Comparison of ENCODE assay signal across 1 cellular context in genomic region chr11:65476632-65477270, GRCh38.
A peak's percentile ranks its signal among the peaks of the same experiment; 100 is the strongest.
TF ChIP-seq lines count a peak whose summit lies in the region.

No MANE protein-coding gene starts in this region.

TF ChIP-seq in HepG2, 621 proteins besides CTCF, POLR2A, EP300 and RAD21 (continued from another document):
- TF ChIP-seq ZNF414 (CRISPR knock-in tag; IDR thresholded peaks at IDR 0.05) (0 out of 2 replicates have a peak, but pooled peaks have one; percentile 10), ZNF234 (CRISPR knock-in tag; conservative IDR thresholded peaks at IDR 0.05) (0 out of 2 replicates have a peak, but pooled peaks have one; percentile 15), ZNF766 (CRISPR knock-in tag; IDR thresholded peaks at IDR 0.05; ENCODE audit: borderline replicate concordance) (peak; percentile 9; the same call in 1 of the 2 replicates), GMEB2 (CRISPR knock-in tag; IDR thresholded peaks at IDR 0.05; ENCODE audit: low read depth) (no peak), ZFX (CRISPR knock-in tag; IDR thresholded peaks at IDR 0.05; ENCODE audit: low read depth) (peak; percentile 63), TEAD2 (CRISPR knock-in tag; IDR thresholded peaks at IDR 0.05) (0 out of 2 replicates have a peak, but pooled peaks have one; percentile 13), ZNF253 (CRISPR knock-in tag; IDR thresholded peaks at IDR 0.05; ENCODE audit: borderline replicate concordance) (peak; percentile 52; the same call in 1 of the 2 replicates), JUND (CRISPR knock-in tag; IDR thresholded peaks at IDR 0.05) (no peak), TCF7 (IDR thresholded peaks at IDR 0.05; ENCODE audit: low read depth) (no peak), HNRNPL (IDR thresholded peaks at IDR 0.05; ENCODE audit: low read depth, low read length) (peak; percentile 62), ZNF878 (CRISPR knock-in tag; IDR thresholded peaks at IDR 0.05) (0 out of 2 replicates have a peak, but pooled peaks have one; percentile 37), ZNF432 (CRISPR knock-in tag; IDR thresholded peaks at IDR 0.05; ENCODE audit: borderline replicate concordance) (no peak), ZC3H4 (CRISPR knock-in tag; IDR thresholded peaks at IDR 0.05; ENCODE audit: borderline replicate concordance) (peak; percentile 96), MEF2D (CRISPR knock-in tag; IDR thresholded peaks at IDR 0.05) (peak; percentile 7; the same call in 1 of the 2 replicates), ZFP37 (CRISPR knock-in tag; IDR thresholded peaks at IDR 0.05; ENCODE audit: borderline replicate concordance) (no peak), SNAI1 (CRISPR knock-in tag; IDR thresholded peaks at IDR 0.05; ENCODE audit: borderline replicate concordance) (0 out of 2 replicates have a peak, but pooled peaks have one; percentile 10), ZNF720 (CRISPR knock-in tag; IDR thresholded peaks at IDR 0.05) (no peak), SMAD3 (CRISPR knock-in tag; IDR thresholded peaks at IDR 0.05) (peak; percentile 28; the same call in 1 of the 2 replicates), SETDB1 (CRISPR knock-in tag; IDR thresholded peaks at IDR 0.05; ENCODE audit: borderline replicate concordance) (0 out of 2 replicates have a peak, but pooled peaks have one; percentile 32), SALL1 (CRISPR knock-in tag; IDR thresholded peaks at IDR 0.05) (no peak), SALL2 (CRISPR knock-in tag; IDR thresholded peaks at IDR 0.05) (peak; percentile 27; the same call in 1 of the 2 replicates), ZNF142 (CRISPR knock-in tag; IDR thresholded peaks at IDR 0.05) (no peak), ZNF296 (CRISPR knock-in tag; conservative IDR thresholded peaks at IDR 0.05) (0 out of 2 replicates have a peak, but pooled peaks have one; percentile 5), ONECUT2 (CRISPR knock-in tag; IDR thresholded peaks at IDR 0.05) (no peak), ZNF564 (CRISPR knock-in tag; IDR thresholded peaks at IDR 0.05) (peak; percentile 23; the same call in 1 of the 2 replicates), ZNF790 (CRISPR knock-in tag; IDR thresholded peaks at IDR 0.05; ENCODE audit: borderline replicate concordance) (peak; percentile 80; the same call in 1 of the 2 replicates), ZNF772 (CRISPR knock-in tag; IDR thresholded peaks at IDR 0.05) (peak; percentile 3; the same call in 1 of the 2 replicates)
- TF ChIP-seq, protein P1, sequence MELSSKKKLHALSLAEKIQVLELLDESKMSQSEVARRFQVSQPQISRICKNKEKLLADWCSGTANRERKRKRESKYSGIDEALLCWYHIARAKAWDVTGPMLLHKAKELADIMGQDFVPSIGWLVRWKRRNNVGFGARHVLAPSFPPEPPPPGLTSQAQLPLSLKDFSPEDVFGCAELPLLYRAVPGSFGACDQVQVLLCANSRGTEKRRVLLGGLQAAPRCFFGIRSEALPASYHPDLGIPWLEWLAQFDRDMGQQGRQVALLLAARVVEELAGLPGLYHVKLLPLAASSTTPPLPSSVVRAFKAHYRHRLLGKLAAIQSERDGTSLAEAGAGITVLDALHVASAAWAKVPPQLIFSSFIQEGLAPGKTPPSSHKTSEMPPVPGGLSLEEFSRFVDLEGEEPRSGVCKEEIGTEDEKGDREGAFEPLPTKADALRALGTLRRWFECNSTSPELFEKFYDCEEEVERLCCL (CRISPR knock-in tag; IDR thresholded peaks at IDR 0.05; ENCODE audit: borderline replicate concordance), result peak; percentile 49; the same call in 1 of the 2 replicates
- TF ChIP-seq, protein P2, sequence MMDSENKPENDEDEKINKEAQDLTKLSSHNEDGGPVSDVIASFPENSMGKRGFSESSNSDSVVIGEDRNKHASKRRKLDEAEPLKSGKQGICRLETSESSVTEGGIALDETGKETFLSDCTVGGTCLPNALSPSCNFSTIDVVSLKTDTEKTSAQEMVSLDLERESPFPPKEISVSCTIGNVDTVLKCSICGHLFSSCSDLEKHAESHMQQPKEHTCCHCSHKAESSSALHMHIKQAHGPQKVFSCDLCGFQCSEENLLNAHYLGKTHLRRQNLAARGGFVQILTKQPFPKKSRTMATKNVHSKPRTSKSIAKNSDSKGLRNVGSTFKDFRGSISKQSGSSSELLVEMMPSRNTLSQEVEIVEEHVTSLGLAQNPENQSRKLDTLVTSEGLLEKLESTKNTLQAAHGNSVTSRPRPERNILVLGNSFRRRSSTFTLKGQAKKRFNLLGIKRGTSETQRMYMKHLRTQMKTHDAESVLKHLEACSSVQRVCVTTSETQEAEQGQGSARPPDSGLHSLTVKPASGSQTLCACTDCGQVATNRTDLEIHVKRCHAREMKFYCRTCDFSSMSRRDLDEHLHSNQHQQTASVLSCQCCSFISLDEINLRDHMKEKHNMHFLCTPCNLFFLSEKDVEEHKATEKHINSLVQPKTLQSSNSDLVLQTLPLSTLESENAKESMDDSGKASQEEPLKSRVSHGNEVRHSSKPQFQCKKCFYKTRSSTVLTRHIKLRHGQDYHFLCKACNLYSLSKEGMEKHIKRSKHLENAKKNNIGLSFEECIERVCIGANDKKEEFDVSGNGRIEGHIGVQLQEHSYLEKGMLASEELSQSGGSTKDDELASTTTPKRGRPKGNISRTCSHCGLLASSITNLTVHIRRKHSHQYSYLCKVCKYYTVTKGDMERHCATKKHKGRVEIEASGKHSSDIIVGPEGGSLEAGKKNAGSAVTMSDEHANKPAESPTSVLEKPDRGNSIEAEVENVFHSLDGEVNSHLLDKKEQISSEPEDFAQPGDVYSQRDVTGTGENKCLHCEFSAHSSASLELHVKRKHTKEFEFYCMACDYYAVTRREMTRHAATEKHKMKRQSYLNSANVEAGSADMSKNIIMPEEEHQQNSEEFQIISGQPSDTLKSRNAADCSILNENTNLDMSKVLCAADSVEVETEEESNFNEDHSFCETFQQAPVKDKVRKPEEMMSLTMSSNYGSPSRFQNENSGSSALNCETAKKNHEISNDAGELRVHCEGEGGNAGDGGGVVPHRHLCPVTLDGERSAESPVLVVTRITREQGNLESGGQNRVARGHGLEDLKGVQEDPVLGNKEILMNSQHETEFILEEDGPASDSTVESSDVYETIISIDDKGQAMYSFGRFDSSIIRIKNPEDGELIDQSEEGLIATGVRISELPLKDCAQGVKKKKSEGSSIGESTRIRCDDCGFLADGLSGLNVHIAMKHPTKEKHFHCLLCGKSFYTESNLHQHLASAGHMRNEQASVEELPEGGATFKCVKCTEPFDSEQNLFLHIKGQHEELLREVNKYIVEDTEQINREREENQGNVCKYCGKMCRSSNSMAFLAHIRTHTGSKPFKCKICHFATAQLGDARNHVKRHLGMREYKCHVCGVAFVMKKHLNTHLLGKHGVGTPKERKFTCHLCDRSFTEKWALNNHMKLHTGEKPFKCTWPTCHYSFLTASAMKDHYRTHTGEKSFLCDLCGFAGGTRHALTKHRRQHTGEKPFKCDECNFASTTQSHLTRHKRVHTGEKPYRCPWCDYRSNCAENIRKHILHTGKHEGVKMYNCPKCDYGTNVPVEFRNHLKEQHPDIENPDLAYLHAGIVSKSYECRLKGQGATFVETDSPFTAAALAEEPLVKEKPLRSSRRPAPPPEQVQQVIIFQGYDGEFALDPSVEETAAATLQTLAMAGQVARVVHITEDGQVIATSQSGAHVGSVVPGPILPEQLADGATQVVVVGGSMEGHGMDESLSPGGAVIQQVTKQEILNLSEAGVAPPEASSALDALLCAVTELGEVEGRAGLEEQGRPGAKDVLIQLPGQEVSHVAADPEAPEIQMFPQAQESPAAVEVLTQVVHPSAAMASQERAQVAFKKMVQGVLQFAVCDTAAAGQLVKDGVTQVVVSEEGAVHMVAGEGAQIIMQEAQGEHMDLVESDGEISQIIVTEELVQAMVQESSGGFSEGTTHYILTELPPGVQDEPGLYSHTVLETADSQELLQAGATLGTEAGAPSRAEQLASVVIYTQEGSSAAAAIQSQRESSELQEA (CRISPR knock-in tag; IDR thresholded peaks at IDR 0.05; ENCODE audit: not compliant biosample characterization), result peak; percentile 5
- TF ChIP-seq, protein P3, sequence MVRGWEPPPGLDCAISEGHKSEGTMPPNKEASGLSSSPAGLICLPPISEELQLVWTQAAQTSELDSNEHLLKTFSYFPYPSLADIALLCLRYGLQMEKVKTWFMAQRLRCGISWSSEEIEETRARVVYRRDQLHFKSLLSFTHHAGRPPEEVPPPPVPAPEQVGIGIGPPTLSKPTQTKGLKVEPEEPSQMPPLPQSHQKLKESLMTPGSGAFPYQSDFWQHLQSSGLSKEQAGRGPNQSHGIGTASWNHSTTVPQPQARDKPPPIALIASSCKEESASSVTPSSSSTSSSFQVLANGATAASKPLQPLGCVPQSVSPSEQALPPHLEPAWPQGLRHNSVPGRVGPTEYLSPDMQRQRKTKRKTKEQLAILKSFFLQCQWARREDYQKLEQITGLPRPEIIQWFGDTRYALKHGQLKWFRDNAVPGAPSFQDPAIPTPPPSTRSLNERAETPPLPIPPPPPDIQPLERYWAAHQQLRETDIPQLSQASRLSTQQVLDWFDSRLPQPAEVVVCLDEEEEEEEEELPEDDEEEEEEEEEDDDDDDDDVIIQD (CRISPR knock-in tag; IDR thresholded peaks at IDR 0.05; ENCODE audit: low read depth), result 0 out of 2 replicates have a peak, but pooled peaks have one; percentile 16
- TF ChIP-seq, protein P4, sequence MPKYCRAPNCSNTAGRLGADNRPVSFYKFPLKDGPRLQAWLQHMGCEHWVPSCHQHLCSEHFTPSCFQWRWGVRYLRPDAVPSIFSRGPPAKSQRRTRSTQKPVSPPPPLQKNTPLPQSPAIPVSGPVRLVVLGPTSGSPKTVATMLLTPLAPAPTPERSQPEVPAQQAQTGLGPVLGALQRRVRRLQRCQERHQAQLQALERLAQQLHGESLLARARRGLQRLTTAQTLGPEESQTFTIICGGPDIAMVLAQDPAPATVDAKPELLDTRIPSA (CRISPR knock-in tag; IDR thresholded peaks at IDR 0.05; ENCODE audit: borderline replicate concordance), result 0 out of 2 replicates have a peak, but pooled peaks have one; percentile 74
- TF ChIP-seq, protein P5, sequence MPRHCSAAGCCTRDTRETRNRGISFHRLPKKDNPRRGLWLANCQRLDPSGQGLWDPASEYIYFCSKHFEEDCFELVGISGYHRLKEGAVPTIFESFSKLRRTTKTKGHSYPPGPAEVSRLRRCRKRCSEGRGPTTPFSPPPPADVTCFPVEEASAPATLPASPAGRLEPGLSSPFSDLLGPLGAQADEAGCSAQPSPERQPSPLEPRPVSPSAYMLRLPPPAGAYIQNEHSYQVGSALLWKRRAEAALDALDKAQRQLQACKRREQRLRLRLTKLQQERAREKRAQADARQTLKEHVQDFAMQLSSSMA (CRISPR knock-in tag; IDR thresholded peaks at IDR 0.05), result peak; percentile 51; the same call in 1 of the 2 replicates
- TF ChIP-seq, protein P6, sequence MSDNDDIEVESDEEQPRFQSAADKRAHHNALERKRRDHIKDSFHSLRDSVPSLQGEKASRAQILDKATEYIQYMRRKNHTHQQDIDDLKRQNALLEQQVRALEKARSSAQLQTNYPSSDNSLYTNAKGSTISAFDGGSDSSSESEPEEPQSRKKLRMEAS (IDR thresholded peaks at IDR 0.05), result peak; percentile 2; the same call in 1 of the 2 replicates
- TF ChIP-seq, protein P7, sequence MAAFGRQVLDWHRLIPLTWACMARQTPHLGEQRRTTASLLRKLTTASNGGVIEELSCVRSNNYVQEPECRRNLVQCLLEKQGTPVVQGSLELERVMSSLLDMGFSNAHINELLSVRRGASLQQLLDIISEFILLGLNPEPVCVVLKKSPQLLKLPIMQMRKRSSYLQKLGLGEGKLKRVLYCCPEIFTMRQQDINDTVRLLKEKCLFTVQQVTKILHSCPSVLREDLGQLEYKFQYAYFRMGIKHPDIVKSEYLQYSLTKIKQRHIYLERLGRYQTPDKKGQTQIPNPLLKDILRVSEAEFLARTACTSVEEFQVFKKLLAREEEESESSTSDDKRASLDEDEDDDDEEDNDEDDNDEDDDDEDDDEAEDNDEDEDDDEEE (CRISPR knock-in tag; IDR thresholded peaks at IDR 0.05), result no peak
TF ChIP-seq in HepG2: peak in this region for 52.
